In the genomic region with DNA sequence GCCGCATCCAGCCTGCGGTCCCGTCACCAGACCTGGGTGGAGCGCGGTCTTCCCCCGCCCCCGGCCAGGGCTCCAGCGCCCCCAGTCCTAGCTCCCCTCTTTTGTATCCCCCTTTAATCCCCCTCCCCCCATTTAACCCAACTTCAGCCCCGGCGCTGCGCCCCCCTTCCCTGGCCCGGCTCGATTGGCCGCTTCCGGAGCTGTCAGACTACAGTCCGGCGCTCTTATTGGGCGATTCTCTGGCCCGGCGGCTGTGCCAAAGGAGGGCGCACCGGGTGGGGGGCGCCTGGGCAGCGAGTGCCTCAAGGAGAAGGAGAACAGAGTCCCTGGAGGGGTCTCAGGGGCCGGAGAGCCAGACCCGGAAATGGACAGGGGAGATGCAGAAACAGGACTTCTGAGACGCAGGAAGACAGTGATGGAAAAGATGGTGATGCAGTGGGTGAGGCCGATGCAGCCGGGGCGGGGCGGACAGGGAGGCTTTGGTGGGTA, we compare ENCODE assay signal across 8 cellular contexts. TPM values are rescaled to one million over a fixed set of nuclear protein-coding genes. Genes with fewer than 3 reads are reported as not detected.
DNase-seq lines count a peak whose midpoint lies in the region; ATAC-seq and TF ChIP-seq lines count a peak whose summit lies in the region.

No MANE protein-coding gene starts in this region.

- no peak for ATAC-seq in naive thymus-derived CD4-positive, alpha-beta T cell
- ATAC-seq in HG02973 (IDR thresholded peaks at IDR 0.05; ENCODE audit: unreplicated experiment) = no peak

- CTCF ChIA-PET in AG04449 (lab: Yijun Ruan, JAX) = interaction anchor here (1.3 to 2.6 kb wide), 3 partner anchors 8 to 109 kb away, joined by 3 to 11 read pairs (median 11); no protein-coding TSS in a partner anchor
- CTCF ChIA-PET in naive thymus-derived CD4-positive, alpha-beta T cell (lab: Charles Lee) = no interaction called here

- peak overlapping the region; percentile 4 to 71 (median 56) for H3K4me3 Mint-ChIP-seq in naive thymus-derived CD4-positive, alpha-beta T cell

- H3K36me3 ChIP-seq in naive thymus-derived CD4-positive, alpha-beta T cell (ENCODE audit: control insufficient read depth in 2 of 3, insufficient read depth in 3 of 3, low read length in 3 of 3) = no peaks in the 10 kb centered on the region

- H3K27ac ChIP-seq in naive thymus-derived CD4-positive, alpha-beta T cell (ENCODE audit: low read depth, low read length) = no peak overlapping the region

- POLR2A ChIA-PET in AG04449 (lab: Yijun Ruan, JAX) = no interaction called here
- POLR2A ChIA-PET in naive thymus-derived CD4-positive, alpha-beta T cell (lab: Charles Lee) = no interaction called here

- DNase-seq in AG04449 (ENCODE audit: low read depth, low spot score) = no peak
- peak; percentile 39 to 70 for DNase-seq in NCI-H1930 (lab: John Stamatoyannopoulos, UW)
- no peak for DNase-seq in epithelial cell of esophagus (ENCODE audit: low read depth)
- DNase-seq in naive thymus-derived CD4-positive, alpha-beta T cell = no peak
- DNase-seq in SHP77 treated with DMSO at 0.1 percent for 48 hours (lab: John Stamatoyannopoulos, UW) = no peak
- no peak for DNase-seq in stimulated activated CD4-positive, alpha-beta T cell treated with anti-CD3 and anti-CD28 coated beads, Interleukin-2, amount 100 ng/mL, for 48 hours
- DNase-seq in activated CD4-positive, alpha-beta T cell treated with anti-CD3 and anti-CD28 coated beads for 1 hour = no peak

- TF ChIP-seq CTCF in AG04449 (IDR thresholded peaks at IDR 0.05; ENCODE audit: insufficient read depth, low read length, missing control alignments) (no peak), epithelial cell of esophagus (IDR thresholded peaks at IDR 0.05; ENCODE audit: insufficient read depth, low read depth, low read length, missing control alignments) (no peak)

- peaks cover 0 to 17% (median 5%) of the 10 kb centered on the region in 7 donors for H3K4me1 Mint-ChIP-seq in naive thymus-derived CD4-positive, alpha-beta T cell

- H3K27me3 Mint-ChIP-seq in naive thymus-derived CD4-positive, alpha-beta T cell = peaks cover 49 to 64% (median 55%) of the 10 kb centered on the region in 5 donors

- peaks cover 0 to 4% (median 0%) of the 10 kb centered on the region in 5 donors for H3K36me3 Mint-ChIP-seq in naive thymus-derived CD4-positive, alpha-beta T cell

- no peak overlapping the region for H3K27ac Mint-ChIP-seq in naive thymus-derived CD4-positive, alpha-beta T cell

- no peaks in the 10 kb centered on the region for H3K9me3 ChIP-seq in naive thymus-derived CD4-positive, alpha-beta T cell (ENCODE audit: control insufficient read depth in 2 of 3, low read length in 3 of 3)

- H3K4me3 ChIP-seq in AG04449 (ENCODE audit: low read depth, low read length) (peak overlapping the region; percentile 58), epithelial cell of esophagus (ENCODE audit: low read length) (peak overlapping the region; percentile 7)
- H3K4me3 ChIP-seq in naive thymus-derived CD4-positive, alpha-beta T cell (ENCODE audit: low read length) = no peak overlapping the region

- intact Hi-C loops in naive thymus-derived CD4-positive, alpha-beta T cell (cut with micrococcal nuclease) = loop anchor here in 1 of 2 donors (2.0 kb wide), 1 partner anchor 109 kb away; no protein-coding TSS in a partner anchor

- H3K4me1 ChIP-seq in naive thymus-derived CD4-positive, alpha-beta T cell (ENCODE audit: control insufficient read depth in 2 of 2, insufficient read depth in 2 of 2, low read length in 2 of 2) = no peaks in the 10 kb centered on the region

- H3K9me3 Mint-ChIP-seq in naive thymus-derived CD4-positive, alpha-beta T cell = peaks cover 0 to 2% (median 0%) of the 10 kb centered on the region in 11 donors

- H3K27me3 ChIP-seq in naive thymus-derived CD4-positive, alpha-beta T cell (ENCODE audit: control insufficient read depth in 2 of 2, insufficient read depth in 2 of 2, low read length in 2 of 2) = no peaks in the 10 kb centered on the region

RNA-seq across cellular contexts. Expression of a gene that starts 1.1 kb away (rescaled TPM):
- not detected for total RNA-seq in naive thymus-derived CD4-positive, alpha-beta T cell
- polyA plus RNA-seq in naive thymus-derived CD4-positive, alpha-beta T cell = under 1 TPM in 1 of 2 donors, not detected in 1; 0.07 TPM

Comparison
In these comparisons a context has a peak if more than half of its experiments do, and no peak if none do; other contexts are left out.
1. DNase-seq: peak in NCI-H1930 (2 of 2); none in AG04449 (single experiment), epithelial cell of esophagus (single experiment), naive thymus-derived CD4-positive, alpha-beta T cell (0 of 9), SHP77 treated with DMSO at 0.1 percent for 48 hours (single experiment), stimulated activated CD4-positive, alpha-beta T cell treated with anti-CD3 and anti-CD28 coated beads, Interleukin-2, amount 100 ng/mL, for 48 hours (0 of 2) and activated CD4-positive, alpha-beta T cell treated with anti-CD3 and anti-CD28 coated beads for 1 hour (single experiment).